Comparison of ENCODE assay signal across 14 cellular contexts in the genomic region with DNA sequence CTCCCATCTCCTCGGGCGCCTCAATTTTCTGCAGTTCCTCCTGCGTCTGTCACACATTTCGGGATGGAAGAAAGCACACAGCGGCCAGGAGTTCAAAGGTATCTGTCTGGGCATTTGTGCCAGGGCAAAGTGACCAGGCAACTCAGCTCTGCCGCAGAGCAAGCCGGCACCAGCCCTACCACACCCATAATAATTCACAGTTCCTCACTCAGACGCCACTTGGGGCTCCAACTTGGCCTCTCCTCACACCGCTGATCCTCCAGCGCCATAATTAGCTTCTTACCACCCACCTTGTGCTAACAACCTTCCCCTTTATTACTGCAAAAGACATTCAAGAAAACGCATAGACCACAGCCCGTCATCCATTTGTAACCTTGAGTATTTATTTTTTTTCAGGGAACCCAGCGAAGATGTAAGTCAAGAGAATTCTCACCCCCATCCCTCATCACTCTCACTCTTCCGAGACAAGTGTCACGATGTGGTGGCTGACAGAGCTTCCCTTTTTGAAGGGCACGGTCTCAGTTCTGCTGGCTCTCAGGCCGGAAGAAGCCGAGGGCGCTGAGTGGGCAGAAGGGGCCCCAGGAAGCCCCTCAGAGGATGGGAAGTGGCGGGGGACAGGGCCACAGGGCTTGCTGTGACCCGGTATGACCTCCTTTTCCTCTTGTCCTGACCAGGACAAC. TPM values are rescaled to one million over a fixed set of nuclear protein-coding genes. Genes with fewer than 3 reads are reported as not detected.
DNase-seq lines count a peak whose midpoint lies in the region; ATAC-seq and TF ChIP-seq lines count a peak whose summit lies in the region.
"Had no signal": no experiment of that assay in that cellular context is flagged by ENCODE, and none has a peak within 500 bp of the region (broad histone marks: within the 10 kb centered on the region; RNA-seq: fewer than 3 reads in every experiment).

No MANE protein-coding gene starts in this region.

- POLR2A ChIA-PET in CD8-positive, alpha-beta memory T cell (lab: Charles Lee), result no interaction called here

- peaks cover 9% of the 10 kb centered on the region for H3K4me1 Mint-ChIP-seq in activated T-helper 17 cell treated with anti-CD3 and anti-CD28 coated beads, Interleukin-2, amount 50 U/mL, for 72 hours
- H3K4me1 Mint-ChIP-seq in nephron (peaks cover 24% of the 10 kb centered on the region), osteocyte (ENCODE audit: unreplicated experiment) (peaks cover 15% of the 10 kb centered on the region)
- H3K4me1 Mint-ChIP-seq in CD8-positive, alpha-beta memory T cell, result peaks cover 5 to 13% (median 10%) of the 10 kb centered on the region in 3 donors

- peaks cover 6% of the 10 kb centered on the region for H3K9me3 Mint-ChIP-seq in activated T-helper 17 cell treated with anti-CD3 and anti-CD28 coated beads, Interleukin-2, amount 50 U/mL, for 72 hours
- peaks cover 12% of the 10 kb centered on the region for H3K9me3 Mint-ChIP-seq in nephron
- peaks cover 0 to 1% (median 0%) of the 10 kb centered on the region in 5 donors for H3K9me3 Mint-ChIP-seq in CD8-positive, alpha-beta memory T cell
- H3K9me3 Mint-ChIP-seq in osteocyte (ENCODE audit: unreplicated experiment), result no peaks in the 10 kb centered on the region

- H3K4me1 ChIP-seq in CD8-positive, alpha-beta memory T cell (ENCODE audit: insufficient read depth, low read length), result peaks cover 6% of the 10 kb centered on the region

- H3K36me3 Mint-ChIP-seq in activated T-helper 17 cell treated with anti-CD3 and anti-CD28 coated beads, Interleukin-2, amount 50 U/mL, for 72 hours (ENCODE audit: low read depth), result no peaks in the 10 kb centered on the region
- H3K36me3 Mint-ChIP-seq in nephron (ENCODE audit: low read depth) (peaks cover 6% of the 10 kb centered on the region), osteocyte (ENCODE audit: unreplicated experiment) (no peaks in the 10 kb centered on the region)
- H3K36me3 Mint-ChIP-seq in CD8-positive, alpha-beta memory T cell, result no peaks in the 10 kb centered on the region

- no peaks in the 10 kb centered on the region for H3K27me3 ChIP-seq in WERI-Rb-1 (ENCODE audit: insufficient read depth, low read depth, severe bottlenecking)
- H3K27me3 ChIP-seq in CD8-positive, alpha-beta memory T cell (ENCODE audit: insufficient read depth, low read length, poor library complexity, severe bottlenecking), result no peaks in the 10 kb centered on the region
- H3K27me3 ChIP-seq: brain microvascular endothelial cell, esophagus squamous epithelium had no signal

- no peak overlapping the region for H3K27ac ChIP-seq in WERI-Rb-1
- no peak overlapping the region for H3K27ac ChIP-seq in CD8-positive, alpha-beta memory T cell (ENCODE audit: low read depth, low read length)
- H3K27ac ChIP-seq: brain microvascular endothelial cell had no signal

- no peaks in the 10 kb centered on the region for H3K36me3 ChIP-seq in WERI-Rb-1
- no peaks in the 10 kb centered on the region for H3K36me3 ChIP-seq in CD8-positive, alpha-beta memory T cell (ENCODE audit: insufficient read depth, low read length)
- H3K36me3 ChIP-seq: brain microvascular endothelial cell, esophagus squamous epithelium had no signal

- DNase-seq in WERI-Rb-1 (no peak), osteocyte (ENCODE audit: extremely low spot score, unreplicated experiment) (no peak), NCI-H345 (lab: John Stamatoyannopoulos, UW) (no peak)
- DNase-seq in CD8-positive, alpha-beta memory T cell, result no peak
- DNase-seq: activated T-cell treated with anti-CD3 and anti-CD28 coated beads, Interleukin-2, amount 50 U/mL, for 1 hour; esophagus squamous epithelium; left cardiac atrium; NCI-H446 had no signal

- CTCF ChIA-PET in CD8-positive, alpha-beta memory T cell (lab: Charles Lee), result interaction anchor here (0.8 kb wide), 1 partner anchor 34 kb away, joined by 3 read pairs; no protein-coding TSS in a partner anchor

- H3K27me3 Mint-ChIP-seq in activated T-helper 17 cell treated with anti-CD3 and anti-CD28 coated beads, Interleukin-2, amount 50 U/mL, for 72 hours, result peaks cover 9% of the 10 kb centered on the region
- H3K27me3 Mint-ChIP-seq in nephron (ENCODE audit: low read depth) (peaks cover 28% of the 10 kb centered on the region), osteocyte (ENCODE audit: unreplicated experiment) (no peaks in the 10 kb centered on the region)
- peaks cover 4 to 16% of the 10 kb centered on the region in 2 donors for H3K27me3 Mint-ChIP-seq in CD8-positive, alpha-beta memory T cell

- H3K27ac Mint-ChIP-seq in activated T-helper 17 cell treated with anti-CD3 and anti-CD28 coated beads, Interleukin-2, amount 50 U/mL, for 72 hours, result peak overlapping the region; percentile 13
- peak overlapping the region in 2 of 3 experiments; percentile 14 to 17 for H3K27ac Mint-ChIP-seq in nephron
- H3K27ac Mint-ChIP-seq in CD8-positive, alpha-beta memory T cell, result peak overlapping the region in 1 of 8 donors; percentile 28
- H3K27ac Mint-ChIP-seq in osteocyte (ENCODE audit: unreplicated experiment), result no peak overlapping the region
- H3K27ac Mint-ChIP-seq: T-helper 2 cell treated with Interferon-gamma antibody and Interleukin-4, amounts not matched to agents 5 μg/mL and 100 μg/mL, for 36 hours had no signal

- TF ChIP-seq CTCF in nephron (IDR thresholded peaks at IDR 0.05; ENCODE audit: unreplicated experiment in 3 of 3) (no peak), WERI-Rb-1 (IDR thresholded peaks at IDR 0.05; ENCODE audit: low read depth, low read length) (no peak), osteocyte (IDR thresholded peaks at IDR 0.05) (no peak)

- no peaks in the 10 kb centered on the region for H3K9me3 ChIP-seq in WERI-Rb-1 (ENCODE audit: severe bottlenecking)
- H3K9me3 ChIP-seq in CD8-positive, alpha-beta memory T cell (ENCODE audit: low read length), result no peaks in the 10 kb centered on the region
- H3K9me3 ChIP-seq: esophagus squamous epithelium had no signal

- H3K4me3 Mint-ChIP-seq in activated T-helper 17 cell treated with anti-CD3 and anti-CD28 coated beads, Interleukin-2, amount 50 U/mL, for 72 hours, result no peak overlapping the region
- no peak overlapping the region for H3K4me3 Mint-ChIP-seq in nephron
- H3K4me3 Mint-ChIP-seq in CD8-positive, alpha-beta memory T cell, result no peak overlapping the region
- no peak overlapping the region for H3K4me3 Mint-ChIP-seq in osteocyte (ENCODE audit: unreplicated experiment)
- H3K4me3 Mint-ChIP-seq: T-helper 2 cell treated with Interferon-gamma antibody and Interleukin-4, amounts not matched to agents 5 μg/mL and 100 μg/mL, for 36 hours had no signal

- ATAC-seq in GM18502 (IDR thresholded peaks at IDR 0.05; ENCODE audit: poor library complexity, unreplicated experiment) (peak; percentile 76), HG03066 (IDR thresholded peaks at IDR 0.05; ENCODE audit: low read depth, unreplicated experiment) (peak; percentile 50)
- ATAC-seq in activated T-helper 17 cell treated with anti-CD3 and anti-CD28 coated beads, Interleukin-2, amount 50 U/mL, for 72 hours (replicated peaks), result no peak

- no peak overlapping the region for H3K4me3 ChIP-seq in WERI-Rb-1 (ENCODE audit: low read depth, low read length)
- H3K4me3 ChIP-seq in CD8-positive, alpha-beta memory T cell (ENCODE audit: low read length), result no peak overlapping the region
- H3K4me3 ChIP-seq: esophagus squamous epithelium had no signal

RNA-seq across cellular contexts. Expression of a gene that starts 25.2 kb away (rescaled TPM):
- 10 to 100 TPM; 72.8 to 87.8 TPM for total RNA-seq in activated T-helper 17 cell treated with anti-CD3 and anti-CD28 coated beads, Interleukin-2, amount 50 U/mL, for 72 hours
- total RNA-seq in CD8-positive, alpha-beta memory T cell, result 10 to 100 TPM; 96.6 to 97.4 TPM
- 16.7 TPM for polyA plus RNA-seq in CD8-positive, alpha-beta memory T cell
- total RNA-seq in osteocyte, result 362 and 381 TPM in 2 replicates
